Comparison of ENCODE assay signal across 26 cellular contexts in genomic region chr17:46764335-46764708, GRCh38. TPM values are rescaled to one million over a fixed set of nuclear protein-coding genes. Genes with fewer than 3 reads are reported as not detected.
A peak's percentile ranks its signal among the peaks of the same experiment; 100 is the strongest.
DNase-seq lines count a peak whose midpoint lies in the region; ATAC-seq, FAIRE-seq and TF ChIP-seq lines count a peak whose summit lies in the region.
"Had no signal": no experiment of that assay in that cellular context is flagged by ENCODE, and none has a peak within 500 bp of the region (broad histone marks: within the 10 kb centered on the region; RNA-seq: fewer than 3 reads in every experiment).

No MANE protein-coding gene starts in this region.

- H3K4me3 Mint-ChIP-seq in stimulated activated naive B cell treated with anti-CD40 and anti-IgM and Interleukin-4, amounts not matched to agents 10 μg/mL and 1 μg/mL and 100 μg/mL, for 72 hours, result no peak overlapping the region
- H3K4me3 Mint-ChIP-seq in H9, result no peak overlapping the region; a peak in 1 of 5 replicates
- H3K4me3 Mint-ChIP-seq: activated CD4-positive, alpha-beta T cell treated with anti-CD3 and anti-CD28 coated beads, Interleukin-2, amount 10 ng/mL, durations not matched to agents 24 days and 14 days; activated naive CD8-positive, alpha-beta T cell treated with anti-CD3 and anti-CD28 coated beads, Interleukin-2, amount 10 ng/mL, durations not matched to agents 7 days and 5 days; nephron had no signal

- H3K27me3 Mint-ChIP-seq in stimulated activated naive B cell treated with anti-CD40 and anti-IgM and Interleukin-4, amounts not matched to agents 10 μg/mL and 1 μg/mL and 100 μg/mL, for 72 hours, result no peaks in the 10 kb centered on the region
- H3K27me3 Mint-ChIP-seq in H9 (ENCODE audit: low read depth), result peaks cover 20% of the 10 kb centered on the region

- ATAC-seq in HepG2, result no peak
- ATAC-seq in right lobe of liver, result no peak
- ATAC-seq in stimulated activated naive B cell treated with anti-CD40 and anti-IgM and Interleukin-4, amounts not matched to agents 10 μg/mL and 1 μg/mL and 100 μg/mL, for 72 hours (replicated peaks), result no peak

- H3K4me2 ChIP-seq in HepG2 (ENCODE audit: low read depth, low read length) (no peak overlapping the region), SK-N-SH (peak overlapping the region; percentile 46), endothelial cell of umbilical vein (ENCODE audit: insufficient read depth, low read length) (peak overlapping the region; percentile 20), H9 (ENCODE audit: insufficient read depth, insufficient read length, low read length) (no peak overlapping the region)
- H3K4me2 ChIP-seq: BLaER1 treated with 17β-estradiol and CSF1 and Interleukin-3, amounts not matched to agents 10 nM and 100 nM had no signal

- POLR2A ChIA-PET in HepG2 (lab: Yijun Ruan, JAX) (interaction anchor here (0.7 kb wide), 1 partner anchor 8 kb away, joined by 3 read pairs; no protein-coding TSS in a partner anchor), SK-N-SH (lab: Yijun Ruan, JAX) (no interaction called here), endothelial cell of umbilical vein (lab: Charles Lee) (no interaction called here)

- H2BK15ac ChIP-seq in H9 (ENCODE audit: low read depth, low read length), result no peak overlapping the region

- H4K20me1 ChIP-seq in HepG2 (ENCODE audit: insufficient read depth, low read length) (no peaks in the 10 kb centered on the region), SK-N-SH (ENCODE audit: insufficient read depth) (no peaks in the 10 kb centered on the region), endothelial cell of umbilical vein (replicated peaks; ENCODE audit: control insufficient read depth, extremely low read depth, insufficient read depth, low read length) (no peaks in the 10 kb centered on the region), H9 (ENCODE audit: control insufficient read depth, insufficient read depth, insufficient read length) (no peaks in the 10 kb centered on the region)
- H4K20me1 ChIP-seq: BLaER1 treated with 17β-estradiol and CSF1 and Interleukin-3, amounts not matched to agents 10 nM and 100 nM had no signal

- H3K79me2 ChIP-seq in HepG2 (ENCODE audit: insufficient read depth, low read length) (no peaks in the 10 kb centered on the region), SK-N-SH (ENCODE audit: insufficient read depth) (no peaks in the 10 kb centered on the region), endothelial cell of umbilical vein (ENCODE audit: control insufficient read depth, insufficient read depth, low read length) (no peaks in the 10 kb centered on the region), H9 (ENCODE audit: insufficient read depth, low read length) (no peaks in the 10 kb centered on the region)

- H3K18ac ChIP-seq in H9 (ENCODE audit: insufficient read length, low read depth, low read length), result no peak overlapping the region

- TF ChIP-seq CTCF in HepG2 (CRISPR knock-in tag; IDR thresholded peaks at IDR 0.05) (no peak), right lobe of liver (IDR thresholded peaks at IDR 0.05) (no peak), SK-N-SH (IDR thresholded peaks at IDR 0.05) (no peak), endothelial cell of umbilical vein (IDR thresholded peaks at IDR 0.05; ENCODE audit: extremely low read depth in 1 of 2, insufficient read depth in 1 of 2, low read depth in 1 of 2, low read length in 2 of 2) (no peak), H9 (conservative IDR thresholded peaks at IDR 0.05) (no peak)

- H3K9me3 Mint-ChIP-seq in stimulated activated naive B cell treated with anti-CD40 and anti-IgM and Interleukin-4, amounts not matched to agents 10 μg/mL and 1 μg/mL and 100 μg/mL, for 72 hours, result no peaks in the 10 kb centered on the region
- no peaks in the 10 kb centered on the region; a peak in 1 of 5 replicates for H3K9me3 Mint-ChIP-seq in H9
- H3K9me3 Mint-ChIP-seq: activated CD4-positive, alpha-beta T cell treated with anti-CD3 and anti-CD28 coated beads, Interleukin-2, amount 10 ng/mL, durations not matched to agents 24 days and 14 days; activated naive CD8-positive, alpha-beta T cell treated with anti-CD3 and anti-CD28 coated beads, Interleukin-2, amount 10 ng/mL, durations not matched to agents 7 days and 5 days; nephron had no signal

- H3K23me2 ChIP-seq in H9 (ENCODE audit: insufficient read length, low read depth, low read length, poor library complexity, severe bottlenecking), result no peaks in the 10 kb centered on the region

- no peak overlapping the region for H2BK12ac ChIP-seq in H9 (ENCODE audit: insufficient read length, low read depth, low read length)

- no peaks in the 10 kb centered on the region for H3K79me1 ChIP-seq in H9 (ENCODE audit: insufficient read depth, low read depth, low read length, poor library complexity, severe bottlenecking)

- H3K23ac ChIP-seq in H9 (ENCODE audit: insufficient read length, low read depth, low read length), result no peak overlapping the region

- CTCF ChIA-PET in HepG2 (lab: Yijun Ruan, JAX; ENCODE audit: low intra/inter-chr PET ratio, low total read pairs) (no interaction called here), SK-N-SH (lab: Yijun Ruan, JAX) (interaction anchor here (1.0 to 2.6 kb wide), 7 partner anchors 13 to 177 kb away, joined by 3 to 13 read pairs (median 4); no protein-coding TSS in a partner anchor), endothelial cell of umbilical vein (lab: Charles Lee) (interaction anchor here (1.2 kb wide), 1 partner anchor 13 kb away, joined by 3 read pairs; no protein-coding TSS in a partner anchor)

- H3T11ph ChIP-seq in H9 (ENCODE audit: low read length), result no peak overlapping the region

- in situ Hi-C loops in HepG2 (cut with HindIII; ENCODE audit: extremely low pct_ligation_motif_present, low pct_unique_long_range_greater_than_20kb), result no loop called here

- peaks cover under 1 to 3% of the 10 kb centered on the region in 2 donors for H3K4me1 Mint-ChIP-seq in stimulated activated naive B cell treated with anti-CD40 and anti-IgM and Interleukin-4, amounts not matched to agents 10 μg/mL and 1 μg/mL and 100 μg/mL, for 72 hours
- peaks cover 16 to 30% of the 10 kb centered on the region in 2 experiments for H3K4me1 Mint-ChIP-seq in H9
- H3K4me1 Mint-ChIP-seq: activated CD4-positive, alpha-beta T cell treated with anti-CD3 and anti-CD28 coated beads, Interleukin-2, amount 10 ng/mL, durations not matched to agents 24 days and 14 days had no signal

- no peaks in the 10 kb centered on the region for H3K9me2 ChIP-seq in SK-N-SH

- no peak overlapping the region for H3K9ac ChIP-seq in HepG2 (ENCODE audit: insufficient read depth, low read depth, low read length)
- H3K9ac ChIP-seq in SK-N-SH, result no peak overlapping the region
- no peak overlapping the region for H3K9ac ChIP-seq in endothelial cell of umbilical vein (replicated peaks; ENCODE audit: extremely low read depth, insufficient read depth, low read length)
- no peak overlapping the region for H3K9ac ChIP-seq in H9 (ENCODE audit: extremely low read depth, insufficient read length, low read length)
- H3K9ac ChIP-seq: BLaER1 treated with 17β-estradiol and CSF1 and Interleukin-3, amounts not matched to agents 10 nM and 100 nM had no signal

- intact Hi-C loops in HepG2 (cut with micrococcal nuclease; ENCODE audit: unreplicated experiment) (no loop called here), right lobe of liver (cut with DNase I) (no loop called here), endothelial cell of umbilical vein (cut with micrococcal nuclease) (no loop called here)

- H3K36me3 Mint-ChIP-seq in stimulated activated naive B cell treated with anti-CD40 and anti-IgM and Interleukin-4, amounts not matched to agents 10 μg/mL and 1 μg/mL and 100 μg/mL, for 72 hours, result peaks cover 6% of the 10 kb centered on the region in 2 donors
- peaks cover 0 to 67% (median 0%) of the 10 kb centered on the region in 3 experiments; a peak in 3 of 7 replicates for H3K36me3 Mint-ChIP-seq in H9 (ENCODE audit: insufficient read depth in 1 of 3, low read depth in 3 of 3)

- TF ChIP-seq POLR2A in HepG2 (IDR thresholded peaks at IDR 0.05; ENCODE audit: insufficient read depth in 1 of 2, low read depth in 2 of 2, low read length in 2 of 2) (no peak), right lobe of liver (IDR thresholded peaks at IDR 0.05) (no peak), endothelial cell of umbilical vein (IDR thresholded peaks at IDR 0.05; ENCODE audit: low read depth, low read length) (no peak)

- no peak overlapping the region for H4K91ac ChIP-seq in H9 (ENCODE audit: insufficient read length, low read depth, low read length)

- no TSS peak for BruUV-seq in HepG2 (replicated peaks; lab: Mats Ljungman, UMichigan)
- BruUV-seq in endothelial cell of umbilical vein (replicated peaks; lab: Mats Ljungman, UMichigan), result no TSS peak

- WGBS in HepG2 (ENCODE audit: low lambda C conversion rate), result 97% methylated on average over 10 of the region's 10 CpGs
- 94% methylated on average over 9 of the region's 10 CpGs for WGBS in right lobe of liver (ENCODE audit: insufficient coverage, low coverage, low lambda C conversion rate, missing lambda C conversion rate)
- 95% methylated on average over 10 of the region's 10 CpGs for whole genome bisulfite sequencing in SK-N-SH (ENCODE audit: low lambda C conversion rate)
- no CpG with 5 or more reads among the region's 10 CpGs for WGBS in H9 (ENCODE audit: extremely low coverage, insufficient read length, low lambda C conversion rate)

- H3K27me3 ChIP-seq in HepG2 (ENCODE audit: control insufficient read depth in 1 of 2, insufficient read depth in 2 of 2, low read length in 2 of 2) (no peaks in the 10 kb centered on the region), right lobe of liver (no peaks in the 10 kb centered on the region), SK-N-SH (ENCODE audit: insufficient read depth) (no peaks in the 10 kb centered on the region), endothelial cell of umbilical vein (ENCODE audit: control insufficient read depth in 2 of 2, insufficient read depth in 2 of 2, low read length in 2 of 2) (no peaks in the 10 kb centered on the region), H9 (ENCODE audit: insufficient read depth, low read length) (peaks cover 1% of the 10 kb centered on the region; the same call in 1 of the 2 replicates)
- H3K27me3 ChIP-seq: ascending aorta, pancreas, suprapubic skin, upper lobe of right lung had no signal

- TF ChIP-seq EP300 in HepG2 (IDR thresholded peaks at IDR 0.05; ENCODE audit: low read depth in 2 of 2, low read length in 2 of 2) (no peak), HepG2 (CRISPR knock-in tag; IDR thresholded peaks at IDR 0.05; ENCODE audit: borderline replicate concordance) (no peak), SK-N-SH (IDR thresholded peaks at IDR 0.05; ENCODE audit: borderline replicate concordance in 1 of 2, low read depth in 1 of 2, low read length in 1 of 2) (no peak)

- no peak overlapping the region; the same call in 1 of the 2 replicates for H3K14ac ChIP-seq in H9 (ENCODE audit: insufficient read depth, low read length)

- H3K27ac ChIP-seq in HepG2 (ENCODE audit: extremely low read length, insufficient read depth, low read length) (no peak overlapping the region), right lobe of liver (no peak overlapping the region), SK-N-SH (ENCODE audit: low read depth in 2 of 2, low read length in 1 of 2) (peak overlapping the region; percentile 52 to 63), endothelial cell of umbilical vein (ENCODE audit: insufficient read depth, low read depth, low read length) (peak overlapping the region; percentile 10), H9 (ENCODE audit: insufficient read length, low read depth, low read length) (no peak overlapping the region)
- H3K27ac ChIP-seq: ascending aorta; BLaER1 treated with 17β-estradiol and CSF1 and Interleukin-3, amounts not matched to agents 10 nM and 100 nM; suprapubic skin; upper lobe of right lung had no signal

- H3K36me3 ChIP-seq in HepG2 (replicated peaks in 1 of 2; ENCODE audit: control insufficient read depth in 1 of 2, insufficient read depth in 2 of 2, low read length in 2 of 2) (peaks cover 2 to 12% of the 10 kb centered on the region in 2 experiments; a peak in 1 of 5 replicates), right lobe of liver (no peaks in the 10 kb centered on the region), SK-N-SH (replicated peaks in 1 of 2; ENCODE audit: control insufficient read depth in 1 of 2, insufficient read depth in 2 of 2, low read length in 1 of 2) (no peaks in the 10 kb centered on the region), endothelial cell of umbilical vein (ENCODE audit: control insufficient read depth in 2 of 2, extremely low read depth in 1 of 2, insufficient read depth in 2 of 2, low read length in 2 of 2) (no peaks in the 10 kb centered on the region)
- H3K36me3 ChIP-seq: ascending aorta, pancreas, suprapubic skin, upper lobe of right lung had no signal

- no peak for FAIRE-seq in HepG2 (lab: Jason Lieb, UNC)
- FAIRE-seq in endothelial cell of umbilical vein (lab: Jason Lieb, UNC), result no peak
- FAIRE-seq: pancreas had no signal

- peaks cover 20% of the 10 kb centered on the region for H3F3A ChIP-seq in SK-N-SH (replicated peaks; ENCODE audit: insufficient read depth)

- H2BK120ac ChIP-seq in H9 (ENCODE audit: low read depth, low read length, poor library complexity, severe bottlenecking), result no peak overlapping the region

- no peak overlapping the region for H2BK5ac ChIP-seq in H9 (ENCODE audit: insufficient read length, low read length)

- H2AFZ ChIP-seq in HepG2 (ENCODE audit: low read length) (no peak overlapping the region), SK-N-SH (ENCODE audit: low read depth) (peak overlapping the region; percentile 23; the same call in 1 of the 2 replicates), endothelial cell of umbilical vein (ENCODE audit: low read depth, low read length) (peak overlapping the region; percentile 1), H9 (ENCODE audit: low read length) (no peak overlapping the region)

- H4K5ac ChIP-seq in H9 (ENCODE audit: insufficient read length, low read depth, low read length), result no peak overlapping the region

- DNase-seq in HepG2 (ENCODE audit: low spot score) (no peak), right lobe of liver (no peak), SK-N-SH (no peak), endothelial cell of umbilical vein (ENCODE audit: low read depth, low spot score) (no peak), H9 (no peak), NCI-H1694 treated with DMSO at 0.1 percent for 48 hours (lab: John Stamatoyannopoulos, UW) (no peak), dermis blood vessel endothelial cell (no peak)
- no peak for DNase-seq in stimulated activated naive B cell treated with anti-CD40 and anti-IgM and Interleukin-4, amounts not matched to agents 10 μg/mL and 1 μg/mL and 100 μg/mL, for 72 hours
- DNase-seq: activated CD4-positive, alpha-beta T cell treated with anti-CD3 and anti-CD28 coated beads, Interleukin-2, amount 10 ng/mL, durations not matched to agents 24 days and 14 days; activated gamma-delta T cell; activated naive CD8-positive, alpha-beta T cell treated with anti-CD3 and anti-CD28 coated beads, Interleukin-2, amount 10 ng/mL, durations not matched to agents 7 days and 5 days; activated T-cell treated with anti-CD3 and anti-CD28 coated beads, Interleukin-2, amount 50 U/mL, for 1 hour; DND-41; effector CD4-positive, alpha-beta T cell; Karpas-422; MV-4-11; NCI-H146; spleen; SW 1271; T-helper 9 cell had no signal

- H3K27ac Mint-ChIP-seq in stimulated activated naive B cell treated with anti-CD40 and anti-IgM and Interleukin-4, amounts not matched to agents 10 μg/mL and 1 μg/mL and 100 μg/mL, for 72 hours, result peak overlapping the region; percentile 3
- H3K27ac Mint-ChIP-seq in H9, result no peak overlapping the region
- H3K27ac Mint-ChIP-seq: activated CD4-positive, alpha-beta T cell treated with anti-CD3 and anti-CD28 coated beads, Interleukin-2, amount 10 ng/mL, durations not matched to agents 24 days and 14 days; activated naive CD8-positive, alpha-beta T cell treated with anti-CD3 and anti-CD28 coated beads, Interleukin-2, amount 10 ng/mL, durations not matched to agents 7 days and 5 days; nephron had no signal

- H3K4ac ChIP-seq in H9 (ENCODE audit: low read depth, low read length), result no peak overlapping the region

- no peak overlapping the region for H2AK5ac ChIP-seq in H9 (ENCODE audit: insufficient read length, low read length)

- no peaks in the 10 kb centered on the region for H3K9me1 ChIP-seq in endothelial cell of umbilical vein (replicated peaks; ENCODE audit: control insufficient read depth, extremely low read depth, insufficient read depth, low read length)

- TF ChIP-seq RAD21 in HepG2 (CRISPR knock-in tag; IDR thresholded peaks at IDR 0.05), result no peak
- TF ChIP-seq RAD21 in SK-N-SH (IDR thresholded peaks at IDR 0.05; ENCODE audit: low read length), result no peak

- H3K4me3 ChIP-seq in HepG2 (replicated peaks in 1 of 3; ENCODE audit: insufficient read depth in 1 of 3, low read depth in 2 of 3, low read length in 3 of 3), result no peak overlapping the region
- H3K4me3 ChIP-seq in right lobe of liver, result no peak overlapping the region
- no peak overlapping the region for H3K4me3 ChIP-seq in SK-N-SH (ENCODE audit: low read depth in 2 of 2, low read length in 1 of 2)
- H3K4me3 ChIP-seq in endothelial cell of umbilical vein (replicated peaks in 1 of 3; ENCODE audit: insufficient read depth in 1 of 3, low read depth in 1 of 3, low read length in 3 of 3), result no peak overlapping the region
- H3K4me3 ChIP-seq: ascending aorta; BLaER1 treated with 17β-estradiol and CSF1 and Interleukin-3, amounts not matched to agents 10 nM and 100 nM; pancreas; spleen; suprapubic skin; upper lobe of right lung had no signal

- H3K4me1 ChIP-seq in HepG2 (ENCODE audit: insufficient read depth, low read length) (peaks cover 37% of the 10 kb centered on the region), right lobe of liver (peaks cover 0 to 6% (median 2%) of the 10 kb centered on the region in 4 donors), SK-N-SH (ENCODE audit: control insufficient read depth in 1 of 2, insufficient read depth in 2 of 2, low read depth in 1 of 2, low read length in 1 of 2) (peaks cover 16 to 24% of the 10 kb centered on the region in 2 experiments; a peak in 3 of 4 replicates), endothelial cell of umbilical vein (ENCODE audit: control insufficient read depth, extremely low read depth, insufficient read depth, low read length) (peaks cover 20% of the 10 kb centered on the region), H9 (ENCODE audit: insufficient read depth, low read length) (no peaks in the 10 kb centered on the region)
- H3K4me1 ChIP-seq: BLaER1 treated with 17β-estradiol and CSF1 and Interleukin-3, amounts not matched to agents 10 nM and 100 nM; upper lobe of right lung had no signal

- no peak overlapping the region for H2BK20ac ChIP-seq in H9 (ENCODE audit: low read depth, low read length, poor library complexity, severe bottlenecking)

- H3K9me3 ChIP-seq in HepG2 (ENCODE audit: low read length) (no peaks in the 10 kb centered on the region), right lobe of liver (no peaks in the 10 kb centered on the region), SK-N-SH (no peaks in the 10 kb centered on the region), endothelial cell of umbilical vein (replicated peaks; ENCODE audit: control insufficient read depth, insufficient read depth, low read length) (no peaks in the 10 kb centered on the region), H9 (ENCODE audit: control insufficient read depth, low read depth, low read length) (no peaks in the 10 kb centered on the region)
- H3K9me3 ChIP-seq: ascending aorta; BLaER1 treated with 17β-estradiol and CSF1 and Interleukin-3, amounts not matched to agents 10 nM and 100 nM; pancreas; spleen; suprapubic skin; upper lobe of right lung had no signal

- dilution Hi-C loops in endothelial cell of umbilical vein (cut with MboI; ENCODE audit: extremely low pct_ligation_motif_present, low sequenced_read_pairs), result no loop called here

- no peak overlapping the region for H4K8ac ChIP-seq in H9 (replicated peaks; ENCODE audit: insufficient read length, low read depth, low read length)

- no peak overlapping the region for H3K56ac ChIP-seq in H9 (ENCODE audit: insufficient read length, low read depth, low read length)

RNA-seq across cellular contexts. Expression of gene WNT3, which starts 54.2 kb away (rescaled TPM):
- total RNA-seq in HepG2 (2016; rRNA removed; fragmentation: Illumina TruSeq; extraction: Trizol) (6.4 and 8.5 TPM in 2 replicates), right lobe of liver (1 to 10 TPM; 1.0 to 5.0 (median 4.0) TPM), endothelial cell of umbilical vein (2.0 and 2.1 TPM in 2 replicates), H9 (2021) (22.4 and 22.7 TPM in 2 replicates), dermis blood vessel endothelial cell (0.65 and 0.85 TPM in 2 replicates)
- total RNA-seq in HepG2 (2016; cell fraction: cytosol; rRNA removed; fragmentation: Illumina TruSeq; extraction: Trizol; ENCODE audit: low read depth), result 0.71 and 1.2 TPM in 2 replicates
- 5.9 and 8.3 TPM in 2 replicates for total RNA-seq in HepG2 (2016; cell fraction: insoluble cytoplasmic fraction; rRNA removed; fragmentation: Illumina TruSeq; extraction: Trizol)
- total RNA-seq in HepG2 (2016; cell fraction: membrane; rRNA removed; fragmentation: Illumina TruSeq; extraction: Trizol), result 4.3 and 4.8 TPM in 2 replicates
- 8.4 and 9.8 TPM in 2 replicates for total RNA-seq in HepG2 (2016; cell fraction: nucleus; rRNA removed; fragmentation: Illumina TruSeq; extraction: Trizol)
- polyA plus RNA-seq in HepG2 (2011; rRNA removed) (10.3 and 12.5 TPM in 2 replicates), SK-N-SH (2012; rRNA removed) (5.3 and 7.6 TPM in 2 replicates), endothelial cell of umbilical vein (1.4 TPM in 2 replicates)
- polyA plus RNA-seq in HepG2 (2011; cell fraction: cytosol; rRNA removed), result 5.1 and 6.8 TPM in 2 replicates
- polyA plus RNA-seq in HepG2 (2011; cell fraction: nucleus; rRNA removed), result 27.1 and 28.5 TPM in 2 replicates
- 6.9 and 7.4 TPM in 2 replicates for polyA plus RNA-seq in HepG2 (2012)
- polyA plus RNA-seq in HepG2 (2016; cell fraction: cytosol; fragmentation: Illumina TruSeq; extraction: Trizol; ENCODE audit: low read depth), result 0.82 and 0.98 TPM in 2 replicates
- 6.2 TPM in 2 replicates for polyA plus RNA-seq in HepG2 (2016; cell fraction: insoluble cytoplasmic fraction; fragmentation: Illumina TruSeq; extraction: Trizol; ENCODE audit: low read depth)
- 2.9 and 3.1 TPM in 2 replicates for polyA plus RNA-seq in HepG2 (2016; cell fraction: membrane; fragmentation: Illumina TruSeq; extraction: Trizol; ENCODE audit: low read depth)
- polyA plus RNA-seq in HepG2 (2016; cell fraction: nucleus; fragmentation: Illumina TruSeq; extraction: Trizol; ENCODE audit: insufficient read depth, low read depth), result 27.6 and 28.5 TPM in 2 replicates
- polyA minus RNA-seq in HepG2 (2011; rRNA and poly(A)+ RNA removed; ENCODE audit: low replicate concordance), result 4.4 and 6.5 TPM in 2 replicates
- 2.9 and 3.2 TPM in 2 replicates for polyA minus RNA-seq in HepG2 (2011; cell fraction: cytosol; rRNA and poly(A)+ RNA removed)
- polyA minus RNA-seq in HepG2 (2011; cell fraction: nucleus; rRNA and poly(A)+ RNA removed), result 5.0 and 6.2 TPM in 2 replicates
- 3.7 and 4.9 TPM in 2 replicates for polyA plus RNA-seq in SK-N-SH (2012; cell fraction: cytosol; rRNA removed)
- polyA plus RNA-seq in SK-N-SH (2012; cell fraction: nucleus; rRNA removed), result 13.4 and 18.7 TPM in 2 replicates
- polyA plus RNA-seq in endothelial cell of umbilical vein (2011; cell fraction: cytosol; rRNA removed), result 1.1 and 1.2 TPM in 2 replicates
- polyA plus RNA-seq in endothelial cell of umbilical vein (2011; cell fraction: nucleus; rRNA removed), result 6.3 and 7.0 TPM in 2 replicates
- 2.1 and 2.4 TPM in 2 replicates for polyA plus RNA-seq in endothelial cell of umbilical vein (2012)
- 1.2 and 2.1 TPM in 2 replicates for polyA minus RNA-seq in endothelial cell of umbilical vein
- 1.8 TPM for polyA minus RNA-seq in endothelial cell of umbilical vein (2011; cell fraction: cytosol; rRNA and poly(A)+ RNA removed)
- 0.82 and 1.1 TPM in 2 replicates for polyA minus RNA-seq in endothelial cell of umbilical vein (2011; cell fraction: nucleus; rRNA and poly(A)+ RNA removed)
- total RNA-seq: activated naive CD8-positive, alpha-beta T cell treated with anti-CD3 and anti-CD28 coated beads, Interleukin-2, amount 10 ng/mL, durations not matched to agents 7 days and 5 days; ascending aorta had no signal

Comparison
In these comparisons a context has a peak if more than half of its experiments do, and no peak if none do; other contexts are left out.
1. H2AFZ ChIP-seq: peak in SK-N-SH (single experiment) and endothelial cell of umbilical vein (single experiment); none in HepG2 (single experiment) and H9 (single experiment).
2. H3K27ac ChIP-seq: peak in SK-N-SH (2 of 2) and endothelial cell of umbilical vein (single experiment); none in HepG2 (single experiment), right lobe of liver (0 of 3) and H9 (single experiment).
3. H3K4me2 ChIP-seq: peak in SK-N-SH (single experiment) and endothelial cell of umbilical vein (single experiment); none in HepG2 (single experiment) and H9 (single experiment).